ENCODE assay signal across 27 cellular contexts in the genomic region with DNA sequence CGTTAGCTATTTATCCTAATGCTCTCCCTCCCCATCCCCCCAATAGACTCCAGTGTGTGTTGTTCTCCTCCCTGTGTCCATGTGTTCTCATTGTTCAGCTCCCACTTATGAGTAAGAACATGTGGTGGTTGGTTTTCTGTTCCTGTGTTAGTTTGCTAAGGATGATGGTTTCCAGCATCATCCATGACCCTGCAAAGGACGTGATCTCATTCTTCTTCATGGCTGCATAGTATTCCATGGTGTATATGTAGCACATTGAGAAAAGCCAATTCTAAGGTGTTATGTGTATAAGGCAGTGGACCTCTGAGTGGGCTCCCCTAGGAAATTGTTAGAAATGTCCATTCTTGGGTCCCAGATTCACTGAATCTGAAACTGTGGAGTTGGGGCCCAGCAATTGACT.
"Had no signal": no experiment of that assay in that cellular context is flagged by ENCODE, and none has a peak within 500 bp of the region (broad histone marks: within the 10 kb centered on the region; RNA-seq: fewer than 3 reads in every experiment).

No MANE protein-coding gene starts in this region.

- DNase-seq: colonic mucosa; cortex of kidney; effector CD8-positive, alpha-beta T cell; effector memory CD8-positive, alpha-beta T cell; endodermal cell; erythroblast; esophagus squamous epithelium; foreskin fibroblast; glutamatergic neuron; head of caudate nucleus; heart right ventricle; hippocampal formation; left cardiac atrium; left lung; left ventricle myocardium superior; lower lobe of right lung; mesenchymal stem cell; mucosa of descending colon; naive B cell; naive thymus-derived CD8-positive, alpha-beta T cell had no signal

- H3K36me3 ChIP-seq: colonic mucosa, esophagus squamous epithelium, gastroesophageal sphincter, heart right ventricle, left lung, lower lobe of right lung had no signal

- H3K27me3 ChIP-seq: colonic mucosa, esophagus squamous epithelium, gastroesophageal sphincter, heart right ventricle, left lung had no signal

- H3K4me1 ChIP-seq: colonic mucosa, esophagus squamous epithelium, gastroesophageal sphincter, left lung, lower lobe of right lung had no signal

- H3K4me3 ChIP-seq: colonic mucosa, esophagus squamous epithelium, gastroesophageal sphincter, heart right ventricle, left lung, lower lobe of right lung, mucosa of descending colon had no signal

- H3K27ac ChIP-seq: colonic mucosa, epithelial cell of prostate, esophagus squamous epithelium, gastroesophageal sphincter, left lung, lower lobe of right lung had no signal

- FAIRE-seq: endometrium, frontal cortex, islet of Langerhans, keratinocyte had no signal

- H3K9me3 ChIP-seq: colonic mucosa, esophagus squamous epithelium, gastroesophageal sphincter, heart right ventricle, left lung, lower lobe of right lung, mucosa of descending colon had no signal

- ATAC-seq: effector memory CD8-positive, alpha-beta T cell; esophagus mucosa; gastroesophageal sphincter; heart right ventricle; left cardiac atrium; left lung; left ventricle myocardium superior; lower lobe of right lung; mucosa of descending colon; naive thymus-derived CD8-positive, alpha-beta T cell had no signal
